ENCODE assay signal across 18 cellular contexts in the genomic region with DNA sequence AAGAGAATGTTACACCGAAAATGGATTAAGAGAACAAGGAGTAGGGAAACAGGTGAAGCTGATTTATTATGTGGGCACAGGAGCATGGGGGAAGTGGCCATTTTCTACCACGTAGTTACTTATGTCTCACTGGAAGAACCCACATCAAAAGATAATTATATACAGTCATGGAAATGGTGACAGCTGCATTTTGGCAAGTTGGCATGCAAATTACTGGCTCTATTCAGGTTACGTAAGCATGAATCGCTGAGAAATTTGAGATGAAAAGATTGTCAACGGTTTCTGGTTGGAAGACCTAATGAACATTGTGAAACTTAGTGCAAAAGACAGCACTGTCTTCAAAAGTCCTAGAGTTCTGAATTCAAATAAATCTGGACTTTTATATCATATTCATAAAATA.
DNase-seq lines count a peak whose midpoint lies in the region; ATAC-seq, FAIRE-seq and TF ChIP-seq lines count a peak whose summit lies in the region.
"Had no signal": no experiment of that assay in that cellular context is flagged by ENCODE, and none has a peak within 500 bp of the region (broad histone marks: within the 10 kb centered on the region; RNA-seq: fewer than 3 reads in every experiment).

No MANE protein-coding gene starts in this region.

- intact Hi-C loops in Right ventricle myocardium superior (cut with DNase I) = no loop called here

- DNase-seq in NCI-H748 (lab: John Stamatoyannopoulos, UW; ENCODE audit: unreplicated experiment) (peak; percentile 25), NCI-H748 treated with DMSO at 0.1 percent for 48 hours (lab: John Stamatoyannopoulos, UW) (no peak), NCI-H2171 (lab: John Stamatoyannopoulos, UW) (peak; percentile 4), adipocyte (ENCODE audit: low read depth) (peak; percentile 10), COLO829 (ENCODE audit: low spot score) (no peak), Right ventricle myocardium superior (no peak), H54 (ENCODE audit: insufficient read length, low spot score) (no peak)
- DNase-seq: ACHN; activated naive CD8-positive, alpha-beta T cell treated with anti-CD3 and anti-CD28 coated beads for 36 hours; activated T-cell treated with anti-CD3 and anti-CD28 coated beads, Interleukin-2, amount 50 U/mL, for 4 hours; CD8-positive, alpha-beta T cell; GDM1; left cardiac atrium; NCI-H187; small intestine had no signal

- H3K4me3 ChIP-seq in adipocyte (ENCODE audit: low read length) = no peak overlapping the region

- H3K9ac ChIP-seq in adipocyte (ENCODE audit: low read length) = no peak overlapping the region

- ATAC-seq in Right ventricle myocardium superior (ENCODE audit: poor library complexity) (no peak), HG02623 (IDR thresholded peaks at IDR 0.05; ENCODE audit: unreplicated experiment) (no peak)
- ATAC-seq: CD8-positive, alpha-beta T cell; left cardiac atrium; stimulated activated effector memory CD8-positive, alpha-beta T cell treated with anti-CD3 and anti-CD28 coated beads, Interleukin-12 subunit alpha, Interleukin-12 subunit beta, amount 100 ng/mL, for 72 hours had no signal

- FAIRE-seq in H54 (lab: Jason Lieb, UNC) = no peak
- FAIRE-seq: GM12892, small intestine had no signal

- no peaks in the 10 kb centered on the region for H3K36me3 ChIP-seq in adipocyte (ENCODE audit: control insufficient read depth, insufficient read depth, low read length, severe bottlenecking)

- no peaks in the 10 kb centered on the region for H3K27me3 ChIP-seq in adipocyte (replicated peaks; ENCODE audit: control insufficient read depth, insufficient read depth, low read length)

- peaks cover 7% of the 10 kb centered on the region for H3K4me1 ChIP-seq in adipocyte (ENCODE audit: control insufficient read depth, insufficient read depth, low read length)

- no peak for TF ChIP-seq POLR2A in H54 (IDR thresholded peaks at IDR 0.05; ENCODE audit: low read depth, low read length)

- peaks cover 3% of the 10 kb centered on the region for H3K9me3 ChIP-seq in adipocyte (ENCODE audit: control insufficient read depth, low read length)

Comparison
In these comparisons a context has a peak if more than half of its experiments do, and no peak if none do; other contexts are left out.
1. DNase-seq: peak in NCI-H748 (single experiment), NCI-H2171 (single experiment) and adipocyte (single experiment); none in NCI-H748 treated with DMSO at 0.1 percent for 48 hours (single experiment), COLO829 (single experiment), Right ventricle myocardium superior (single experiment) and H54 (single experiment).